Comparison of ENCODE assay signal across 8 cellular contexts in genomic region chr4:57037982-57038604, GRCh38. TPM values are rescaled to one million over a fixed set of nuclear protein-coding genes. Genes with fewer than 3 reads are reported as not detected.
DNase-seq lines count a peak whose midpoint lies in the region; ATAC-seq, FAIRE-seq and TF ChIP-seq lines count a peak whose summit lies in the region.

No MANE protein-coding gene starts in this region.

- H3K4me1 Mint-ChIP-seq in activated CD8-positive, alpha-beta memory T cell treated with anti-CD3 and anti-CD28 coated beads, Interleukin-2, amount 10 ng/mL, durations not matched to agents 7 days and 5 days, result peaks cover 1% of the 10 kb centered on the region
- H3K4me1 Mint-ChIP-seq in natural killer cell treated with Interleukin-12 subunit alpha and Interleukin-12 subunit beta and Interleukin-15 and Interleukin-18, amount 100 ng/mL, for 72 hours (ENCODE audit: low read depth in 2 of 2), result peaks cover 0 to 19% of the 10 kb centered on the region in 2 donors

- H3K36me3 ChIP-seq in RWPE2 (ENCODE audit: low read depth) (peaks cover 87% of the 10 kb centered on the region), esophagus muscularis mucosa (peaks cover 2 to 61% (median 22%) of the 10 kb centered on the region in 4 donors)

- CTCF ChIA-PET in activated CD8-positive, alpha-beta memory T cell treated with anti-CD3 and anti-CD28 coated beads, Interleukin-2, amount 10 ng/mL, durations not matched to agents 7 days and 5 days (lab: Charles Lee), result interaction anchor here (0.9 to 2.1 kb wide), 5 partner anchors 9 to 126 kb away, joined by 3 to 6 read pairs (median 3); partner anchors contain the start of gene POLR2B

- H3K27me3 ChIP-seq in RWPE2 (ENCODE audit: insufficient read depth, poor library complexity, severe bottlenecking) (no peaks in the 10 kb centered on the region), esophagus muscularis mucosa (no peaks in the 10 kb centered on the region)

- no peak overlapping the region for H3K4me3 ChIP-seq in RWPE2 (ENCODE audit: severe bottlenecking)
- H3K4me3 ChIP-seq in esophagus muscularis mucosa, result no peak overlapping the region

- TF ChIP-seq POLR2A in esophagus muscularis mucosa (IDR thresholded peaks at IDR 0.05; ENCODE audit: low read depth) (no peak), GM12891 (IDR thresholded peaks at IDR 0.05; ENCODE audit: low read depth, low read length) (no peak)

- peak; percentile 42 for ATAC-seq in activated CD8-positive, alpha-beta memory T cell treated with anti-CD3 and anti-CD28 coated beads, Interleukin-2, amount 10 ng/mL, durations not matched to agents 7 days and 5 days
- ATAC-seq in HG03175 (IDR thresholded peaks at IDR 0.05; ENCODE audit: unreplicated experiment) (peak; percentile 77), RWPE2 (ENCODE audit: low read depth) (peak; percentile 77), HG02981 (IDR thresholded peaks at IDR 0.05; ENCODE audit: unreplicated experiment) (no peak)
- ATAC-seq in natural killer cell treated with Interleukin-12 subunit alpha and Interleukin-12 subunit beta and Interleukin-15 and Interleukin-18, amount 100 ng/mL, for 72 hours, result peak in 1 of 2 donors; percentile 73

- intact Hi-C loops in esophagus muscularis mucosa (cut with DNase I), result loop anchor here (1.0 to 5.0 kb wide), 2 partner anchors 74 to 126 kb away; partner anchors contain the start of gene IGFBP7

- H3K4me1 ChIP-seq in RWPE2 (ENCODE audit: insufficient read depth, poor library complexity, severe bottlenecking) (no peaks in the 10 kb centered on the region), esophagus muscularis mucosa (peaks cover 15 to 44% (median 34%) of the 10 kb centered on the region in 4 donors)

- TF ChIP-seq CTCF in RWPE2 (IDR thresholded peaks at IDR 0.05; ENCODE audit: poor library complexity, severe bottlenecking) (peak; percentile 90), esophagus muscularis mucosa (IDR thresholded peaks at IDR 0.05) (peak; percentile 80 to 93 (median 84))

- 46% methylated on average over 15 of the region's 15 CpGs for WGBS in esophagus muscularis mucosa

- H3K9me3 ChIP-seq in RWPE2 (ENCODE audit: severe bottlenecking), result no peaks in the 10 kb centered on the region
- H3K9me3 ChIP-seq in esophagus muscularis mucosa, result no peaks in the 10 kb centered on the region

- H3K27me3 Mint-ChIP-seq in activated CD8-positive, alpha-beta memory T cell treated with anti-CD3 and anti-CD28 coated beads, Interleukin-2, amount 10 ng/mL, durations not matched to agents 7 days and 5 days, result peaks cover 11% of the 10 kb centered on the region
- H3K27me3 Mint-ChIP-seq in natural killer cell treated with Interleukin-12 subunit alpha and Interleukin-12 subunit beta and Interleukin-15 and Interleukin-18, amount 100 ng/mL, for 72 hours, result no peaks in the 10 kb centered on the region

- no peak overlapping the region for H3K4me3 Mint-ChIP-seq in activated CD8-positive, alpha-beta memory T cell treated with anti-CD3 and anti-CD28 coated beads, Interleukin-2, amount 10 ng/mL, durations not matched to agents 7 days and 5 days
- H3K4me3 Mint-ChIP-seq in natural killer cell treated with Interleukin-12 subunit alpha and Interleukin-12 subunit beta and Interleukin-15 and Interleukin-18, amount 100 ng/mL, for 72 hours, result no peak overlapping the region

- H3K9me3 Mint-ChIP-seq in activated CD8-positive, alpha-beta memory T cell treated with anti-CD3 and anti-CD28 coated beads, Interleukin-2, amount 10 ng/mL, durations not matched to agents 7 days and 5 days (ENCODE audit: low read depth), result no peaks in the 10 kb centered on the region
- no peaks in the 10 kb centered on the region for H3K9me3 Mint-ChIP-seq in natural killer cell treated with Interleukin-12 subunit alpha and Interleukin-12 subunit beta and Interleukin-15 and Interleukin-18, amount 100 ng/mL, for 72 hours

- H3K27ac ChIP-seq in RWPE2 (ENCODE audit: poor library complexity, severe bottlenecking), result no peak overlapping the region
- H3K27ac ChIP-seq in esophagus muscularis mucosa (replicated peaks in 1 of 4), result peak overlapping the region in 2 of 4 donors; percentile 13 to 21

- peak; percentile 44 for DNase-seq in activated CD8-positive, alpha-beta memory T cell treated with anti-CD3 and anti-CD28 coated beads, Interleukin-2, amount 10 ng/mL, durations not matched to agents 7 days and 5 days
- DNase-seq in activated CD8-positive, alpha-beta memory T cell treated with anti-CD3 and anti-CD28 coated beads for 24 hours, result no peak
- DNase-seq in RWPE2 (ENCODE audit: low spot score) (no peak), esophagus muscularis mucosa (ENCODE audit: extremely low spot score) (no peak), GM12891 (ENCODE audit: insufficient read length, low spot score) (no peak)
- peak; percentile 65 for DNase-seq in natural killer cell treated with Interleukin-12 subunit alpha and Interleukin-12 subunit beta and Interleukin-15 and Interleukin-18, amount 100 ng/mL, for 72 hours (ENCODE audit: low spot score)

- H3K27ac Mint-ChIP-seq in activated CD8-positive, alpha-beta memory T cell treated with anti-CD3 and anti-CD28 coated beads, Interleukin-2, amount 10 ng/mL, durations not matched to agents 7 days and 5 days, result no peak overlapping the region
- peak overlapping the region in 1 of 2 donors; percentile 44 for H3K27ac Mint-ChIP-seq in natural killer cell treated with Interleukin-12 subunit alpha and Interleukin-12 subunit beta and Interleukin-15 and Interleukin-18, amount 100 ng/mL, for 72 hours

- no peak for FAIRE-seq in GM12891 (lab: Jason Lieb, UNC)

- H3K36me3 Mint-ChIP-seq in activated CD8-positive, alpha-beta memory T cell treated with anti-CD3 and anti-CD28 coated beads, Interleukin-2, amount 10 ng/mL, durations not matched to agents 7 days and 5 days, result no peaks in the 10 kb centered on the region
- no peaks in the 10 kb centered on the region for H3K36me3 Mint-ChIP-seq in natural killer cell treated with Interleukin-12 subunit alpha and Interleukin-12 subunit beta and Interleukin-15 and Interleukin-18, amount 100 ng/mL, for 72 hours

- TF ChIP-seq EP300 in esophagus muscularis mucosa (IDR thresholded peaks at IDR 0.05), result no peak

TF ChIP-seq in GM12891, 5 proteins besides CTCF, POLR2A, EP300 and RAD21:
- TF ChIP-seq POLR2AphosphoS5 (IDR thresholded peaks at IDR 0.05; ENCODE audit: low read depth, low read length), result no peak
- TF ChIP-seq SPI1 (IDR thresholded peaks at IDR 0.05; ENCODE audit: low read depth, low read length), result no peak
- no peak for TF ChIP-seq PAX5 (IDR thresholded peaks at IDR 0.05; ENCODE audit: insufficient read depth, low read length, severe bottlenecking)
- no peak for TF ChIP-seq TAF1 (IDR thresholded peaks at IDR 0.05; ENCODE audit: low read depth, low read length)
- no peak for TF ChIP-seq POU2F2 (IDR thresholded peaks at IDR 0.05; ENCODE audit: low read depth, low read length)

RNA-seq across cellular contexts. Expression of gene POLR2B, which starts 59.4 kb away (rescaled TPM):
- 100 to 1,000 TPM; 121 to 137 TPM for total RNA-seq in activated CD8-positive, alpha-beta memory T cell treated with anti-CD3 and anti-CD28 coated beads, Interleukin-2, amount 10 ng/mL, durations not matched to agents 7 days and 5 days
- 10 to 100 TPM; 58.3 to 95.7 (median 74.0) TPM for total RNA-seq in esophagus muscularis mucosa
- total RNA-seq in natural killer cell treated with Interleukin-12 subunit alpha and Interleukin-12 subunit beta and Interleukin-15 and Interleukin-18, amount 100 ng/mL, for 72 hours, result 100 to 1,000 TPM; 146 to 162 TPM
- polyA plus RNA-seq in GM12891 (2012; ENCODE audit: low read depth, missing spikeins), result 67.6 TPM

Comparison
In these comparisons a context has a peak if more than half of its experiments do, and no peak if none do; other contexts are left out.
1. DNase-seq: peak in activated CD8-positive, alpha-beta memory T cell treated with anti-CD3 and anti-CD28 coated beads, Interleukin-2, amount 10 ng/mL, durations not matched to agents 7 days and 5 days (single experiment) and natural killer cell treated with Interleukin-12 subunit alpha and Interleukin-12 subunit beta and Interleukin-15 and Interleukin-18, amount 100 ng/mL, for 72 hours (single experiment); none in activated CD8-positive, alpha-beta memory T cell treated with anti-CD3 and anti-CD28 coated beads for 24 hours (single experiment), RWPE2 (single experiment), esophagus muscularis mucosa (single experiment) and GM12891 (single experiment).